1 cellular context compared by ENCODE assay signal in genomic region chr9:33506626-33507370, GRCh38.
TF ChIP-seq lines count a peak whose summit lies in the region.

No MANE protein-coding gene starts in this region.

TF ChIP-seq in HCT116, 20 proteins besides CTCF, POLR2A, EP300 and RAD21 (continued from another document):
- no peak for TF ChIP-seq REST (IDR thresholded peaks at IDR 0.05; ENCODE audit: low read depth)
- TF ChIP-seq MAX (IDR thresholded peaks at IDR 0.05), result no peak
- no peak for TF ChIP-seq EZH2phosphoT487 (IDR thresholded peaks at IDR 0.05; ENCODE audit: borderline replicate concordance)
- peak; percentile 12; the same call in 1 of the 2 replicates for TF ChIP-seq SP1 (IDR thresholded peaks at IDR 0.05; ENCODE audit: low read depth)
- TF ChIP-seq YY1 (IDR thresholded peaks at IDR 0.05; ENCODE audit: extremely low read depth, insufficient replicate concordance, low read depth, low read length), result no peak
- TF ChIP-seq POLR2AphosphoS5 (IDR thresholded peaks at IDR 0.05; ENCODE audit: low read depth, low read length), result no peak
- TF ChIP-seq ELF1 (IDR thresholded peaks at IDR 0.05; ENCODE audit: borderline replicate concordance, low read depth), result no peak
- TF ChIP-seq CBX3 (IDR thresholded peaks at IDR 0.05; ENCODE audit: low read depth), result no peak
- TF ChIP-seq, protein P1, sequence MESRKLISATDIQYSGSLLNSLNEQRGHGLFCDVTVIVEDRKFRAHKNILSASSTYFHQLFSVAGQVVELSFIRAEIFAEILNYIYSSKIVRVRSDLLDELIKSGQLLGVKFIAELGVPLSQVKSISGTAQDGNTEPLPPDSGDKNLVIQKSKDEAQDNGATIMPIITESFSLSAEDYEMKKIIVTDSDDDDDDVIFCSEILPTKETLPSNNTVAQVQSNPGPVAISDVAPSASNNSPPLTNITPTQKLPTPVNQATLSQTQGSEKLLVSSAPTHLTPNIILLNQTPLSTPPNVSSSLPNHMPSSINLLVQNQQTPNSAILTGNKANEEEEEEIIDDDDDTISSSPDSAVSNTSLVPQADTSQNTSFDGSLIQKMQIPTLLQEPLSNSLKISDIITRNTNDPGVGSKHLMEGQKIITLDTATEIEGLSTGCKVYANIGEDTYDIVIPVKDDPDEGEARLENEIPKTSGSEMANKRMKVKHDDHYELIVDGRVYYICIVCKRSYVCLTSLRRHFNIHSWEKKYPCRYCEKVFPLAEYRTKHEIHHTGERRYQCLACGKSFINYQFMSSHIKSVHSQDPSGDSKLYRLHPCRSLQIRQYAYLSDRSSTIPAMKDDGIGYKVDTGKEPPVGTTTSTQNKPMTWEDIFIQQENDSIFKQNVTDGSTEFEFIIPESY (IDR thresholded peaks at IDR 0.05; ENCODE audit: extremely low read depth, insufficient replicate concordance, low read length), result no peak
- TF ChIP-seq EGR1 (IDR thresholded peaks at IDR 0.05; ENCODE audit: low read depth), result no peak
- TF ChIP-seq JUND (IDR thresholded peaks at IDR 0.05), result no peak
- no peak for TF ChIP-seq TCF7L2 (IDR thresholded peaks at IDR 0.05; ENCODE audit: borderline replicate concordance, extremely low read depth, insufficient read depth, insufficient read length)
